ENCODE assay signal across 18 cellular contexts in genomic region chr10:572066-572465, GRCh38.
DNase-seq lines count a peak whose midpoint lies in the region; ATAC-seq and TF ChIP-seq lines count a peak whose summit lies in the region.
"Had no signal": no experiment of that assay in that cellular context is flagged by ENCODE, and none has a peak within 500 bp of the region (broad histone marks: within the 10 kb centered on the region; RNA-seq: fewer than 3 reads in every experiment).

No MANE protein-coding gene starts in this region.

- in situ Hi-C loops in brain microvascular endothelial cell (cut with HindIII; ENCODE audit: low pct_ligation_motif_present, low sequenced_read_pairs): no loop called here

- intact Hi-C loops in cardiac septum (cut with DNase I) (no loop called here), left ventricle myocardium superior (cut with micrococcal nuclease) (no loop called here)

- H3K4me1 ChIP-seq in muscle layer of duodenum (ENCODE audit: control insufficient read depth in 1 of 2, insufficient read depth in 2 of 2, low read length in 2 of 2): peaks cover 9 to 39% of the 10 kb centered on the region in 2 donors

- DNase-seq in cardiac septum (ENCODE audit: low spot score) (peak; percentile 46), left ventricle myocardium superior (no peak), fibroblast of gingiva (ENCODE audit: low read depth) (peak; percentile 69), brain microvascular endothelial cell (no peak)
- DNase-seq: COR-L47, DMS153, MG63, NCI-H1105, NCI-H1694 treated with DMSO at 0.1 percent for 48 hours, NCI-H446 treated with DMSO at 0.1 percent for 48 hours, NCI-H748 treated with DMSO at 0.1 percent for 48 hours had no signal

- H3K27ac ChIP-seq in muscle layer of duodenum (ENCODE audit: low read length): peak overlapping the region; percentile 48
- no peak overlapping the region for H3K27ac ChIP-seq in brain microvascular endothelial cell
- H3K27ac ChIP-seq: 22Rv1 had no signal

- peaks cover 0 to 6% of the 10 kb centered on the region in 2 donors for H3K9me3 ChIP-seq in muscle layer of duodenum (ENCODE audit: control insufficient read depth in 1 of 2, low read length in 2 of 2)
- H3K9me3 ChIP-seq: MG63 had no signal

- TF ChIP-seq CTCF in brain microvascular endothelial cell (IDR thresholded peaks at IDR 0.05; ENCODE audit: low read depth, low read length, missing control alignments): no peak

- H3K36me3 ChIP-seq in muscle layer of duodenum (ENCODE audit: control insufficient read depth in 1 of 2, insufficient read depth in 2 of 2, low read length in 2 of 2) (no peaks in the 10 kb centered on the region), brain microvascular endothelial cell (replicated peaks) (no peaks in the 10 kb centered on the region)
- H3K36me3 ChIP-seq: MG63 had no signal

- H3K27me3 ChIP-seq in muscle layer of duodenum (ENCODE audit: low read depth, low read length) (no peaks in the 10 kb centered on the region), brain microvascular endothelial cell (replicated peaks) (no peaks in the 10 kb centered on the region)
- H3K27me3 ChIP-seq: MG63 had no signal

- ATAC-seq in left ventricle myocardium superior (no peak), GM21717 (IDR thresholded peaks at IDR 0.05; ENCODE audit: unreplicated experiment) (no peak), GM19463 (IDR thresholded peaks at IDR 0.05; ENCODE audit: unreplicated experiment) (no peak), HG02938 (IDR thresholded peaks at IDR 0.05; ENCODE audit: unreplicated experiment) (no peak)
- ATAC-seq: GM12878 had no signal

- H3K4me3 ChIP-seq in muscle layer of duodenum (ENCODE audit: low read depth in 1 of 2, low read length in 2 of 2): peak overlapping the region; percentile 21 to 33
- no peak overlapping the region for H3K4me3 ChIP-seq in brain microvascular endothelial cell (ENCODE audit: low read depth, low read length)
- H3K4me3 ChIP-seq: GM12878, GM23338, MG63 had no signal

Comparison
In these comparisons a context has a peak if more than half of its experiments do, and no peak if none do; other contexts are left out.
1. DNase-seq: peak in cardiac septum (single experiment) and fibroblast of gingiva (single experiment); none in left ventricle myocardium superior (single experiment) and brain microvascular endothelial cell (single experiment).